ENCODE assay signal across 9 cellular contexts in genomic region chr4:128574706-128575105, GRCh38.
DNase-seq lines count a peak whose midpoint lies in the region; ATAC-seq and TF ChIP-seq lines count a peak whose summit lies in the region.
"Had no signal": no experiment of that assay in that cellular context is flagged by ENCODE, and none has a peak within 500 bp of the region (broad histone marks: within the 10 kb centered on the region; RNA-seq: fewer than 3 reads in every experiment).

No MANE protein-coding gene starts in this region.

- no peaks in the 10 kb centered on the region for H3K36me3 ChIP-seq in liver (ENCODE audit: control insufficient read depth in 4 of 4, insufficient read depth in 3 of 4, low read depth in 1 of 4, low read length in 3 of 4)
- H3K36me3 ChIP-seq: BLaER1 had no signal

- CTCF ChIA-PET in WTC11 (lab: Charles Lee), result interaction anchor here (0.6 to 2.3 kb wide), 25 partner anchors 9 to 288 kb away, joined by 3 to 10 read pairs (median 4); partner anchors contain the start of gene JADE1

- H3K36me3 Mint-ChIP-seq in WTC11, result peaks cover 12% of the 10 kb centered on the region
- no peaks in the 10 kb centered on the region for H3K36me3 Mint-ChIP-seq in chondrocyte (ENCODE audit: low read depth)

- peaks cover 47% of the 10 kb centered on the region for H3K4me1 Mint-ChIP-seq in WTC11
- H3K4me1 Mint-ChIP-seq in chondrocyte (ENCODE audit: low read depth), result peaks cover 59% of the 10 kb centered on the region

- peaks cover 10% of the 10 kb centered on the region for H3K9me3 Mint-ChIP-seq in WTC11
- H3K9me3 Mint-ChIP-seq in chondrocyte (ENCODE audit: low read depth), result peaks cover 2% of the 10 kb centered on the region

- H3K27me3 Mint-ChIP-seq in WTC11 (ENCODE audit: low read depth), result no peaks in the 10 kb centered on the region
- H3K27me3 Mint-ChIP-seq in chondrocyte (ENCODE audit: low read depth), result no peaks in the 10 kb centered on the region

- POLR2A ChIA-PET in WTC11 (lab: Charles Lee), result interaction anchor here (0.5 to 2.0 kb wide), 3 partner anchors 228 to 235 kb away, joined by 4 to 9 read pairs (median 4); partner anchors contain the start of gene JADE1

- peak; percentile 21 to 67 (median 58) for DNase-seq in NCI-H1417 (lab: John Stamatoyannopoulos, UW)
- no peak for DNase-seq in NCI-H1417 treated with DMSO at 0.1 percent for 48 hours (lab: John Stamatoyannopoulos, UW)
- peak; percentile 63 for DNase-seq in H4 (ENCODE audit: low spot score)
- DNase-seq in M059J (ENCODE audit: low read depth), result peak; percentile 42
- peak; percentile 94 for DNase-seq in WTC11 (ENCODE audit: low spot score)
- no peak for DNase-seq in chondrocyte (ENCODE audit: low spot score)
- peak; percentile 5 to 29 for DNase-seq in stimulated activated CD8-positive, alpha-beta memory T cell treated with anti-CD3 and anti-CD28 coated beads, Interleukin-2, amount 100 ng/mL, for 1 hour (ENCODE audit: low read depth in 2 of 2)

- ATAC-seq in WTC11, result peak; percentile 92

- no peak overlapping the region for H3K9ac ChIP-seq in liver (ENCODE audit: low read depth in 1 of 2, low read length in 2 of 2)
- H3K9ac ChIP-seq: BLaER1 had no signal

- no peaks in the 10 kb centered on the region for H3K9me3 ChIP-seq in liver (ENCODE audit: control insufficient read depth in 4 of 4, low read length in 3 of 4)
- H3K9me3 ChIP-seq: BLaER1 had no signal

- H3K4me3 Mint-ChIP-seq in WTC11 (no peak overlapping the region), chondrocyte (ENCODE audit: unreplicated experiment) (no peak overlapping the region)

- no peak overlapping the region for H3K27ac ChIP-seq in liver (ENCODE audit: low read depth in 1 of 2, low read length in 2 of 2)
- H3K27ac ChIP-seq: BLaER1 had no signal

- no peaks in the 10 kb centered on the region for H3K27me3 ChIP-seq in liver (ENCODE audit: control insufficient read depth in 4 of 4, insufficient read depth in 4 of 4, low read length in 3 of 4)
- H3K27me3 ChIP-seq: BLaER1 had no signal

- peak; percentile 63 to 72 for TF ChIP-seq RAD21 in liver (IDR thresholded peaks at IDR 0.05)

- H3K4me1 ChIP-seq in liver (ENCODE audit: control insufficient read depth in 4 of 4, insufficient read depth in 4 of 4, low read length in 3 of 4), result peaks cover 0 to 21% (median 3%) of the 10 kb centered on the region in 4 donors
- H3K4me1 ChIP-seq: BLaER1 had no signal

- 38% methylated on average over 3 of the region's 3 CpGs for WGBS in liver

- no peak overlapping the region for H3K4me3 ChIP-seq in liver (ENCODE audit: low read depth in 1 of 3, low read length in 3 of 3)
- H3K4me3 ChIP-seq: BLaER1 had no signal

- TF ChIP-seq CTCF in WTC11 (IDR thresholded peaks at IDR 0.05), result peak; percentile 83
- peak; percentile 83 for TF ChIP-seq CTCF in chondrocyte (IDR thresholded peaks at IDR 0.05)
- TF ChIP-seq CTCF in liver (IDR thresholded peaks at IDR 0.05; ENCODE audit: low read depth, low read length, missing input control), result peak; percentile 37

- no peak overlapping the region for H3K27ac Mint-ChIP-seq in WTC11
- peak overlapping the region; percentile 74 for H3K27ac Mint-ChIP-seq in chondrocyte (ENCODE audit: unreplicated experiment)

TF ChIP-seq in WTC11, 78 proteins besides CTCF, POLR2A, EP300 and RAD21:
- TF ChIP-seq ZNF512 (CRISPR knock-in tag; IDR thresholded peaks at IDR 0.05; ENCODE audit: borderline replicate concordance) (no peak), MYBL2 (CRISPR knock-in tag; IDR thresholded peaks at IDR 0.05) (no peak), NR3C1 (CRISPR knock-in tag; conservative IDR thresholded peaks at IDR 0.05; ENCODE audit: low read depth) (no peak), ZNF121 (CRISPR knock-in tag; IDR thresholded peaks at IDR 0.05) (no peak)

TF ChIP-seq in liver, 16 proteins besides CTCF, POLR2A, EP300 and RAD21:
- TF ChIP-seq NR2F2 (IDR thresholded peaks at IDR 0.05), result no peak
- TF ChIP-seq FOXA1 (IDR thresholded peaks at IDR 0.05), result no peak
- TF ChIP-seq REST (IDR thresholded peaks at IDR 0.05), result no peak
- TF ChIP-seq TAF1 (conservative IDR thresholded peaks at IDR 0.05), result no peak
- no peak for TF ChIP-seq ATF3 (IDR thresholded peaks at IDR 0.05)
- TF ChIP-seq EGR1 (IDR thresholded peaks at IDR 0.05; ENCODE audit: low read depth in 2 of 2), result no peak
- TF ChIP-seq ZBTB33 (IDR thresholded peaks at IDR 0.05), result no peak
- no peak for TF ChIP-seq SP1 (IDR thresholded peaks at IDR 0.05)
- TF ChIP-seq YY1 (IDR thresholded peaks at IDR 0.05), result no peak
- TF ChIP-seq MAX (IDR thresholded peaks at IDR 0.05), result no peak
- no peak for TF ChIP-seq FOXA2 (IDR thresholded peaks at IDR 0.05)
- TF ChIP-seq RXRA (IDR thresholded peaks at IDR 0.05), result no peak
- no peak for TF ChIP-seq GABPA (IDR thresholded peaks at IDR 0.05 in 1 of 2, conservative IDR thresholded peaks at IDR 0.05 in 1 of 2)

Comparison
In these comparisons a context has a peak if more than half of its experiments do, and no peak if none do; other contexts are left out.
1. DNase-seq: peak in NCI-H1417 (3 of 3), H4 (single experiment), M059J (single experiment), WTC11 (single experiment) and stimulated activated CD8-positive, alpha-beta memory T cell treated with anti-CD3 and anti-CD28 coated beads, Interleukin-2, amount 100 ng/mL, for 1 hour (2 of 2); none in NCI-H1417 treated with DMSO at 0.1 percent for 48 hours (single experiment) and chondrocyte (single experiment).
2. Peak in every context shown above with its lines, with median percentiles within 50 percentile points of each other: CTCF ChIP-seq.